ENCODE assay signal across 1 cellular context in genomic region chr21:43771698-43772367, GRCh38.
TF ChIP-seq lines count a peak whose summit lies in the region.

No MANE protein-coding gene starts in this region.

TF ChIP-seq in HEK293, 187 proteins besides CTCF, POLR2A, EP300 and RAD21 (continued from another document and continues in another):
- TF ChIP-seq INSM2 (tag by site-specific recombination; IDR thresholded peaks at IDR 0.05), result no peak
- TF ChIP-seq ZNF707 (tag by site-specific recombination; IDR thresholded peaks at IDR 0.05), result no peak
- TF ChIP-seq ZFP3 (tag by site-specific recombination; IDR thresholded peaks at IDR 0.05; ENCODE audit: low read depth), result no peak
- no peak for TF ChIP-seq ZNF2 (tag by site-specific recombination; IDR thresholded peaks at IDR 0.05)
- peak; percentile 99 for TF ChIP-seq ZNF121 (tag by site-specific recombination; IDR thresholded peaks at IDR 0.05)
- no peak for TF ChIP-seq ZFP69B (tag by site-specific recombination; IDR thresholded peaks at IDR 0.05)
- no peak for TF ChIP-seq ZNF621 (tag by site-specific recombination; IDR thresholded peaks at IDR 0.05)
- no peak; the same call in 1 of the 2 replicates for TF ChIP-seq GLIS2 (tag by site-specific recombination; IDR thresholded peaks at IDR 0.05)
- no peak for TF ChIP-seq ZNF211 (tag by site-specific recombination; IDR thresholded peaks at IDR 0.05; ENCODE audit: low read depth)
- TF ChIP-seq ZNF19 (tag by site-specific recombination; IDR thresholded peaks at IDR 0.05; ENCODE audit: low read depth), result no peak
- TF ChIP-seq SETDB1 (IDR thresholded peaks at IDR 0.05; ENCODE audit: insufficient read length, low read length), result no peak
- no peak for TF ChIP-seq ZNF416 (tag by site-specific recombination; IDR thresholded peaks at IDR 0.05)
- no peak for TF ChIP-seq ZNF362 (tag by site-specific recombination; IDR thresholded peaks at IDR 0.05)
- peak; percentile 75 for TF ChIP-seq OSR2 (tag by site-specific recombination; IDR thresholded peaks at IDR 0.05)
- TF ChIP-seq ZNF16 (tag by site-specific recombination; IDR thresholded peaks at IDR 0.05; ENCODE audit: low read depth), result no peak
- no peak for TF ChIP-seq ZBTB1 (tag by site-specific recombination; IDR thresholded peaks at IDR 0.05)
- no peak for TF ChIP-seq HIC1 (tag by site-specific recombination; IDR thresholded peaks at IDR 0.05)
- TF ChIP-seq ZNF449 (tag by site-specific recombination; IDR thresholded peaks at IDR 0.05), result peak; percentile 15; the same call in 1 of the 2 replicates
- TF ChIP-seq ZNF157 (tag by site-specific recombination; IDR thresholded peaks at IDR 0.05), result no peak
- TF ChIP-seq PRDM6 (tag by site-specific recombination; IDR thresholded peaks at IDR 0.05), result no peak
- no peak for TF ChIP-seq ZNF768 (tag by site-specific recombination; IDR thresholded peaks at IDR 0.05)
- TF ChIP-seq FEZF1 (tag by site-specific recombination; IDR thresholded peaks at IDR 0.05), result no peak
- TF ChIP-seq ZNF488 (tag by site-specific recombination; IDR thresholded peaks at IDR 0.05), result no peak
- TF ChIP-seq ZNF324 (tag by site-specific recombination; IDR thresholded peaks at IDR 0.05), result peak; percentile 75; the same call in 1 of the 2 replicates
- TF ChIP-seq YY2 (tag by site-specific recombination; IDR thresholded peaks at IDR 0.05), result no peak
- TF ChIP-seq TCF7L2 (IDR thresholded peaks at IDR 0.05; ENCODE audit: borderline replicate concordance, low read depth, low read length), result no peak
- 0 out of 2 replicates have a peak, but pooled peaks have one; percentile 23 for TF ChIP-seq ZNF341 (tag by site-specific recombination; IDR thresholded peaks at IDR 0.05; ENCODE audit: low read depth)
- no peak for TF ChIP-seq ZNF837 (tag by site-specific recombination; IDR thresholded peaks at IDR 0.05)
- no peak for TF ChIP-seq ZNF776 (tag by site-specific recombination; IDR thresholded peaks at IDR 0.05; ENCODE audit: borderline replicate concordance)
- TF ChIP-seq ATF2 (tag by site-specific recombination; IDR thresholded peaks at IDR 0.05; ENCODE audit: low read depth), result no peak
- TF ChIP-seq ZBTB10 (tag by site-specific recombination; IDR thresholded peaks at IDR 0.05), result no peak
- no peak for TF ChIP-seq ZNF140 (tag by site-specific recombination; IDR thresholded peaks at IDR 0.05)
- no peak for TF ChIP-seq ZXDB (tag by site-specific recombination; IDR thresholded peaks at IDR 0.05)
- no peak for TF ChIP-seq ZNF426 (tag by site-specific recombination; IDR thresholded peaks at IDR 0.05)
- peak; percentile 45 for TF ChIP-seq SP3 (tag by site-specific recombination; IDR thresholded peaks at IDR 0.05)
- no peak for TF ChIP-seq ZNF626 (tag by site-specific recombination; IDR thresholded peaks at IDR 0.05)
- peak; percentile 67 for TF ChIP-seq ZEB2 (tag by site-specific recombination; IDR thresholded peaks at IDR 0.05)
- TF ChIP-seq ZNF701 (tag by site-specific recombination; IDR thresholded peaks at IDR 0.05), result no peak
- TF ChIP-seq KLF1 (tag by site-specific recombination; IDR thresholded peaks at IDR 0.05), result peak; percentile 70
- no peak for TF ChIP-seq ZBTB49 (tag by site-specific recombination; IDR thresholded peaks at IDR 0.05; ENCODE audit: low read depth)
- TF ChIP-seq ZNF830 (tag by site-specific recombination; IDR thresholded peaks at IDR 0.05; ENCODE audit: low read depth), result no peak
- no peak for TF ChIP-seq SCRT1 (tag by site-specific recombination; IDR thresholded peaks at IDR 0.05; ENCODE audit: borderline replicate concordance)
- peak; percentile 54; the same call in 1 of the 2 replicates for TF ChIP-seq BCL11B (tag by site-specific recombination; IDR thresholded peaks at IDR 0.05; ENCODE audit: low read depth)
- no peak for TF ChIP-seq ZNF843 (tag by site-specific recombination; IDR thresholded peaks at IDR 0.05)
- no peak for TF ChIP-seq ZNF37A (tag by site-specific recombination; IDR thresholded peaks at IDR 0.05)
- TF ChIP-seq MYNN (tag by site-specific recombination; IDR thresholded peaks at IDR 0.05; ENCODE audit: borderline replicate concordance), result no peak
- TF ChIP-seq ZNF530 (tag by site-specific recombination; IDR thresholded peaks at IDR 0.05; ENCODE audit: low read depth), result no peak
- no peak for TF ChIP-seq HOXA7 (CRISPR knock-in tag; IDR thresholded peaks at IDR 0.05; ENCODE audit: borderline replicate concordance)
- no peak for TF ChIP-seq ZNF169 (tag by site-specific recombination; IDR thresholded peaks at IDR 0.05)
- TF ChIP-seq ZNF132 (tag by site-specific recombination; IDR thresholded peaks at IDR 0.05; ENCODE audit: borderline replicate concordance), result no peak
- TF ChIP-seq ZSCAN23 (tag by site-specific recombination; IDR thresholded peaks at IDR 0.05), result no peak; the same call in 1 of the 2 replicates
- TF ChIP-seq AEBP2 (tag by site-specific recombination; IDR thresholded peaks at IDR 0.05; ENCODE audit: borderline replicate concordance), result no peak
- TF ChIP-seq ZNF391 (tag by site-specific recombination; IDR thresholded peaks at IDR 0.05; ENCODE audit: borderline replicate concordance, low read depth), result no peak
